In genomic region chr13:49113526-49114286, GRCh38 we compare ENCODE assay signal across 9 cellular contexts.
DNase-seq lines count a peak whose midpoint lies in the region; ATAC-seq and TF ChIP-seq lines count a peak whose summit lies in the region.
"Had no signal": no experiment of that assay in that cellular context is flagged by ENCODE, and none has a peak within 500 bp of the region (broad histone marks: within the 10 kb centered on the region; RNA-seq: fewer than 3 reads in every experiment).

No MANE protein-coding gene starts in this region.

- H3K27ac Mint-ChIP-seq in T-helper 1 cell treated with Interleukin-12 subunit alpha and Interleukin-12 subunit beta and Interleukin-4 antibody, amounts not matched to agents 30 μg/mL and 1 μg/mL, for 36 hours, result no peak overlapping the region

- no peak for TF ChIP-seq POLR2A in GM18505 (IDR thresholded peaks at IDR 0.05; ENCODE audit: borderline replicate concordance, extremely low read depth, insufficient read depth, insufficient read length)

- H3K36me3 ChIP-seq in SJSA1, result peaks cover 36% of the 10 kb centered on the region
- H3K36me3 ChIP-seq in lower lobe of right lung, result peaks cover 40% of the 10 kb centered on the region

- H3K27ac ChIP-seq in SJSA1 (peak overlapping the region; percentile 80), lower lobe of right lung (no peak overlapping the region)

- peaks cover 8% of the 10 kb centered on the region for H3K4me1 ChIP-seq in SJSA1 (replicated peaks)
- peaks cover 39% of the 10 kb centered on the region for H3K4me1 ChIP-seq in lower lobe of right lung

- ATAC-seq in lower lobe of right lung, result no peak
- ATAC-seq in GM18505 (IDR thresholded peaks at IDR 0.05; ENCODE audit: unreplicated experiment), result no peak

- no peaks in the 10 kb centered on the region for H3K27me3 ChIP-seq in SJSA1 (replicated peaks)
- H3K27me3 ChIP-seq in lower lobe of right lung (ENCODE audit: low read depth), result no peaks in the 10 kb centered on the region

- H3K4me3 ChIP-seq in SJSA1 (no peak overlapping the region), fibroblast of mammary gland (ENCODE audit: control insufficient read depth, low read depth, low read length) (no peak overlapping the region), skeletal muscle cell (ENCODE audit: low read depth, low read length) (peak overlapping the region; percentile 28), lower lobe of right lung (no peak overlapping the region)

- H3K9me3 ChIP-seq in SJSA1 (replicated peaks) (no peaks in the 10 kb centered on the region), lower lobe of right lung (no peaks in the 10 kb centered on the region)

- no peaks in the 10 kb centered on the region for H3K27me3 Mint-ChIP-seq in T-helper 1 cell treated with Interleukin-12 subunit alpha and Interleukin-12 subunit beta and Interleukin-4 antibody, amounts not matched to agents 30 μg/mL and 1 μg/mL, for 36 hours (ENCODE audit: low read depth)

- peaks cover 20% of the 10 kb centered on the region for H3K4me1 Mint-ChIP-seq in T-helper 1 cell treated with Interleukin-12 subunit alpha and Interleukin-12 subunit beta and Interleukin-4 antibody, amounts not matched to agents 30 μg/mL and 1 μg/mL, for 36 hours (ENCODE audit: low read depth)

- peaks cover 24% of the 10 kb centered on the region for H3K36me3 Mint-ChIP-seq in T-helper 1 cell treated with Interleukin-12 subunit alpha and Interleukin-12 subunit beta and Interleukin-4 antibody, amounts not matched to agents 30 μg/mL and 1 μg/mL, for 36 hours (ENCODE audit: low read depth)

- no peak for DNase-seq in T-helper 1 cell
- peak in 1 of 2 experiments; percentile 53 for DNase-seq in SJSA1 (ENCODE audit: low read depth in 1 of 2, low spot score in 2 of 2)
- peak; percentile 78 for DNase-seq in fibroblast of mammary gland (ENCODE audit: low read depth)
- peak; percentile 53 for DNase-seq in skeletal muscle cell (ENCODE audit: low read depth)
- no peak for DNase-seq in activated gamma-delta T cell treated with Interleukin-2 at 50 U/mL for 16 hours
- DNase-seq in lower lobe of right lung, result no peak
- DNase-seq: NCI-H1417 treated with DMSO at 0.1 percent for 48 hours had no signal

- H3K9me3 Mint-ChIP-seq in T-helper 1 cell treated with Interleukin-12 subunit alpha and Interleukin-12 subunit beta and Interleukin-4 antibody, amounts not matched to agents 30 μg/mL and 1 μg/mL, for 36 hours, result no peaks in the 10 kb centered on the region

- H3K4me3 Mint-ChIP-seq in T-helper 1 cell treated with Interleukin-12 subunit alpha and Interleukin-12 subunit beta and Interleukin-4 antibody, amounts not matched to agents 30 μg/mL and 1 μg/mL, for 36 hours, result peak overlapping the region; percentile 30

- no peak for TF ChIP-seq CTCF in fibroblast of mammary gland (conservative IDR thresholded peaks at IDR 0.05; ENCODE audit: control insufficient read depth, insufficient read depth, low read depth, low read length)
- no peak for TF ChIP-seq CTCF in lower lobe of right lung (IDR thresholded peaks at IDR 0.05)

- intact Hi-C loops in lower lobe of right lung (cut with DNase I), result no loop called here

Comparison
In these comparisons a context has a peak if more than half of its experiments do, and no peak if none do; other contexts are left out.
1. DNase-seq: peak in fibroblast of mammary gland (single experiment) and skeletal muscle cell (single experiment); none in T-helper 1 cell (0 of 5), activated gamma-delta T cell treated with Interleukin-2 at 50 U/mL for 16 hours (single experiment) and lower lobe of right lung (single experiment).